Comparison of ENCODE assay signal across 8 cellular contexts in the genomic region with DNA sequence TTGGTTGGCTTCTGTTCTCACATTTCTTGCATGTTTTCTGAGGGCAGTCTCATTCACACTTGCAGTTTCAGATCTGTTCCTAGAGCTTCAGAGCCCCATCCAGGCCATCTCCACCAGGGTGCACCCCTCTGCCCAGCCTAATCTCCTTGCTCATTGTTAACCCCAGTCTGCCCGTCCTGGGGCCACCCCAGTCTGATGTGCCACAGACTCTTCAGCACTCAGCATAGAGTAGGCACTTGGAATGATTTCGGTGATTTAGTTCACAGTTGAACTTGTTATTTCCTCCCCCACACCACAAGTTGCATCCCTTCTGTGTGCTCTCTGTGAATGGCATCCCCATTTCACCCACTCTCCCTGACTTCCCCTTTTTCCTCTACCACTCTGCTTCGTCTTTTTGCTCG. TPM values are rescaled to one million over a fixed set of nuclear protein-coding genes. Genes with fewer than 3 reads are reported as not detected.
DNase-seq lines count a peak whose midpoint lies in the region; ATAC-seq, FAIRE-seq and TF ChIP-seq lines count a peak whose summit lies in the region.

No MANE protein-coding gene starts in this region.

- no TSS peak for BruUV-seq in PC-9 (replicated peaks; lab: Mats Ljungman, UMichigan)

- H3K36me3 Mint-ChIP-seq in activated T-cell treated with anti-CD3 and anti-CD28 coated beads, Interleukin-2, amount 50 U/mL, for 24 hours (ENCODE audit: low read depth), result no peaks in the 10 kb centered on the region

- no peaks in the 10 kb centered on the region for H3K9me3 Mint-ChIP-seq in activated T-cell treated with anti-CD3 and anti-CD28 coated beads, Interleukin-2, amount 50 U/mL, for 24 hours

- H3K4me1 ChIP-seq in A549 (peaks cover 35% of the 10 kb centered on the region), PC-9 (replicated peaks; ENCODE audit: insufficient read depth) (peaks cover 63% of the 10 kb centered on the region), spleen (peaks cover 0 to 33% (median 18%) of the 10 kb centered on the region in 6 donors)

- no peak for FAIRE-seq in A549 (lab: Jason Lieb, UNC)

- POLR2A ChIA-PET in A549 (lab: Yijun Ruan, JAX) (no interaction called here), PC-9 (lab: Charles Lee; ENCODE audit: unreplicated experiment) (no interaction called here), HEK293T (lab: Yijun Ruan, JAX) (no interaction called here)

- TF ChIP-seq RAD21 in A549 (conservative IDR thresholded peaks at IDR 0.05 in 1 of 2, IDR thresholded peaks at IDR 0.05 in 1 of 2), result no peak

- 0 out of 2 replicates have a peak, but pooled peaks cover 14% of the 10 kb centered on the region for H3K36me3 ChIP-seq in PC-9 (ENCODE audit: low read depth)
- H3K36me3 ChIP-seq in spleen, result no peaks in the 10 kb centered on the region

- no peak overlapping the region for H2AFZ ChIP-seq in PC-9

- CTCF ChIA-PET in A549 (lab: Yijun Ruan, JAX) (interaction anchor here (0.8 to 1.5 kb wide), 3 partner anchors 11 to 132 kb away, joined by 3 to 4 read pairs (median 3); partner anchors contain the start of gene ANO6), PC-9 (lab: Charles Lee) (no interaction called here), HEK293T (lab: Yijun Ruan, JAX) (no interaction called here)

- no peak overlapping the region for H3K4me3 ChIP-seq in A549
- H3K4me3 ChIP-seq in PC-9, result no peak overlapping the region
- no peak overlapping the region for H3K4me3 ChIP-seq in spleen

- H3K4me3 Mint-ChIP-seq in activated T-cell treated with anti-CD3 and anti-CD28 coated beads, Interleukin-2, amount 50 U/mL, for 24 hours, result no peak overlapping the region

- H3K9me3 ChIP-seq in A549 (no peaks in the 10 kb centered on the region), PC-9 (ENCODE audit: insufficient read depth, low read depth) (peaks cover 6% of the 10 kb centered on the region; the same call in 1 of the 2 replicates), spleen (no peaks in the 10 kb centered on the region)

- WGBS in A549 (ENCODE audit: missing lambda C conversion rate), result 92% methylated on average over 4 of the region's 4 CpGs
- 30 to 47% (median 34%) methylated on average over 4 of the region's 4 CpGs for WGBS in spleen, 5 donors

- H3F3A ChIP-seq in PC-9 (ENCODE audit: insufficient read depth, low read depth), result peaks cover 31% of the 10 kb centered on the region

- H3K27ac Mint-ChIP-seq in activated T-cell treated with anti-CD3 and anti-CD28 coated beads, Interleukin-2, amount 50 U/mL, for 24 hours, result no peak overlapping the region

- DNase-seq in A549 (ENCODE audit: low read depth in 1 of 2, low spot score in 1 of 2) (no peak), PC-9 (no peak), spleen (no peak), HEK293T (ENCODE audit: extremely low spot score) (no peak)
- DNase-seq in activated T-cell treated with anti-CD3 and anti-CD28 coated beads, Interleukin-2, amount 50 U/mL, for 24 hours, result no peak

- peak; percentile 34 to 64; a peak in 5 of 6 replicates for ATAC-seq in A549
- peak; percentile 78 for ATAC-seq in GM19035 (IDR thresholded peaks at IDR 0.05; ENCODE audit: unreplicated experiment)
- ATAC-seq in HG02973 (IDR thresholded peaks at IDR 0.05; ENCODE audit: unreplicated experiment), result peak; percentile 67
- ATAC-seq in HG02970 (IDR thresholded peaks at IDR 0.05; ENCODE audit: low FRiP score, unreplicated experiment), result no peak

- H4K20me1 ChIP-seq in PC-9 (ENCODE audit: insufficient read depth), result no peaks in the 10 kb centered on the region

- H3K4me2 ChIP-seq in A549 (no peak overlapping the region), PC-9 (no peak overlapping the region)

- H3K27me3 ChIP-seq in PC-9 (ENCODE audit: insufficient read depth, low read depth) (no peaks in the 10 kb centered on the region), spleen (replicated peaks in 1 of 7) (no peaks in the 10 kb centered on the region)

- peaks cover 84% of the 10 kb centered on the region for H3K79me2 ChIP-seq in PC-9 (ENCODE audit: low read depth)

- no peak for TF ChIP-seq EP300 in A549 (IDR thresholded peaks at IDR 0.05)

- no peaks in the 10 kb centered on the region for H3K27me3 Mint-ChIP-seq in activated T-cell treated with anti-CD3 and anti-CD28 coated beads, Interleukin-2, amount 50 U/mL, for 24 hours

- TF ChIP-seq CTCF in A549 (IDR thresholded peaks at IDR 0.05) (no peak), PC-9 (conservative IDR thresholded peaks at IDR 0.05) (no peak), spleen (IDR thresholded peaks at IDR 0.05 in 8 of 11, conservative IDR thresholded peaks at IDR 0.05 in 3 of 11) (no peak)

- H3K4me1 Mint-ChIP-seq in activated T-cell treated with anti-CD3 and anti-CD28 coated beads, Interleukin-2, amount 50 U/mL, for 24 hours (ENCODE audit: low read depth), result peaks cover 30% of the 10 kb centered on the region

- 0 out of 6 replicates have a peak overlapping the region, but pooled peaks of 1 of the 2 experiments have one; percentile 1 for H3K27ac ChIP-seq in A549
- H3K27ac ChIP-seq in PC-9, result peak overlapping the region; percentile 92; the same call in 1 of the 2 replicates
- H3K27ac ChIP-seq in spleen, result no peak overlapping the region

- intact Hi-C loops in PC-9 (cut with micrococcal nuclease; ENCODE audit: unreplicated experiment) (no loop called here), spleen (cut with DNase I; ENCODE audit: low total_unique reads) (no loop called here)

- no peak for TF ChIP-seq POLR2A in A549 (IDR thresholded peaks at IDR 0.05; ENCODE audit: low read length)
- TF ChIP-seq POLR2A in spleen (IDR thresholded peaks at IDR 0.05), result no peak

- H3K9me2 ChIP-seq in PC-9 (ENCODE audit: insufficient read depth), result no peaks in the 10 kb centered on the region

TF ChIP-seq in A549, 52 proteins besides CTCF, POLR2A, EP300 and RAD21 (continues in another document):
- TF ChIP-seq FOSL2 (IDR thresholded peaks at IDR 0.05) (no peak), FOSL2 (CRISPR knock-in tag; IDR thresholded peaks at IDR 0.05) (no peak), EHF (CRISPR knock-in tag; IDR thresholded peaks at IDR 0.05) (no peak), NPAS2 (CRISPR knock-in tag; IDR thresholded peaks at IDR 0.05; ENCODE audit: borderline replicate concordance) (no peak), CEBPB (IDR thresholded peaks at IDR 0.05) (no peak), MAZ (IDR thresholded peaks at IDR 0.05; ENCODE audit: borderline replicate concordance, low read depth, low read length) (no peak), ZC3H11A (IDR thresholded peaks at IDR 0.05) (no peak), HMGXB4 (CRISPR knock-in tag; IDR thresholded peaks at IDR 0.05; ENCODE audit: borderline replicate concordance) (no peak), MAFK (IDR thresholded peaks at IDR 0.05; ENCODE audit: partially characterized antibody) (no peak)
- TF ChIP-seq, protein P1, sequence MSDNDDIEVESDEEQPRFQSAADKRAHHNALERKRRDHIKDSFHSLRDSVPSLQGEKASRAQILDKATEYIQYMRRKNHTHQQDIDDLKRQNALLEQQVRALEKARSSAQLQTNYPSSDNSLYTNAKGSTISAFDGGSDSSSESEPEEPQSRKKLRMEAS (IDR thresholded peaks at IDR 0.05), result no peak

TF ChIP-seq in HEK293T, 16 proteins besides CTCF, POLR2A, EP300 and RAD21:
- TF ChIP-seq SP1 (IDR thresholded peaks at IDR 0.05) (no peak), SUZ12 (IDR thresholded peaks at IDR 0.05) (no peak), FOXM1 (IDR thresholded peaks at IDR 0.05; ENCODE audit: borderline replicate concordance) (no peak), ELF4 (IDR thresholded peaks at IDR 0.05) (no peak), LEF1 (IDR thresholded peaks at IDR 0.05; ENCODE audit: borderline replicate concordance) (no peak), BHLHE40 (IDR thresholded peaks at IDR 0.05; ENCODE audit: borderline replicate concordance) (no peak), TARDBP (IDR thresholded peaks at IDR 0.05) (no peak), FOXK2 (IDR thresholded peaks at IDR 0.05) (no peak)
- TF ChIP-seq, protein P2, sequence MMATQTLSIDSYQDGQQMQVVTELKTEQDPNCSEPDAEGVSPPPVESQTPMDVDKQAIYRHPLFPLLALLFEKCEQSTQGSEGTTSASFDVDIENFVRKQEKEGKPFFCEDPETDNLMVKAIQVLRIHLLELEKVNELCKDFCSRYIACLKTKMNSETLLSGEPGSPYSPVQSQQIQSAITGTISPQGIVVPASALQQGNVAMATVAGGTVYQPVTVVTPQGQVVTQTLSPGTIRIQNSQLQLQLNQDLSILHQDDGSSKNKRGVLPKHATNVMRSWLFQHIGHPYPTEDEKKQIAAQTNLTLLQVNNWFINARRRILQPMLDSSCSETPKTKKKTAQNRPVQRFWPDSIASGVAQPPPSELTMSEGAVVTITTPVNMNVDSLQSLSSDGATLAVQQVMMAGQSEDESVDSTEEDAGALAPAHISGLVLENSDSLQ (IDR thresholded peaks at IDR 0.05), result no peak

RNA-seq across cellular contexts. Expression of gene ANO6, which starts 41.3 kb away (rescaled TPM):
- polyA plus RNA-seq in A549 (2011; rRNA removed) (80.0 and 85.4 TPM in 2 replicates), A549 (2017; fragmentation: RNase III; extraction: RNeasy Plus Mini Kit Qiagen cat#74134 plus additional on column Dnase treatment) (39.5 to 48.3 TPM (median 41.7 TPM) in 3 replicates), spleen (1 to 10 TPM; 2.3 to 4.3 (median 3.7) TPM)
- 17.1 and 21.2 TPM in 2 replicates for polyA plus RNA-seq in A549 (2012; cell fraction: cytosol; rRNA removed)
- polyA plus RNA-seq in A549 (2012; cell fraction: nucleus; rRNA removed), result 11.7 and 18.0 TPM in 2 replicates
- polyA minus RNA-seq in A549 (2011; rRNA and poly(A)+ RNA removed), result 61.3 and 62.3 TPM in 2 replicates
- total RNA-seq in PC-9 (2021) (46.1 and 51.4 TPM in 2 replicates), spleen (10 to 100 TPM; 29.7 to 38.5 (median 33.0) TPM)
